In the genomic region with DNA sequence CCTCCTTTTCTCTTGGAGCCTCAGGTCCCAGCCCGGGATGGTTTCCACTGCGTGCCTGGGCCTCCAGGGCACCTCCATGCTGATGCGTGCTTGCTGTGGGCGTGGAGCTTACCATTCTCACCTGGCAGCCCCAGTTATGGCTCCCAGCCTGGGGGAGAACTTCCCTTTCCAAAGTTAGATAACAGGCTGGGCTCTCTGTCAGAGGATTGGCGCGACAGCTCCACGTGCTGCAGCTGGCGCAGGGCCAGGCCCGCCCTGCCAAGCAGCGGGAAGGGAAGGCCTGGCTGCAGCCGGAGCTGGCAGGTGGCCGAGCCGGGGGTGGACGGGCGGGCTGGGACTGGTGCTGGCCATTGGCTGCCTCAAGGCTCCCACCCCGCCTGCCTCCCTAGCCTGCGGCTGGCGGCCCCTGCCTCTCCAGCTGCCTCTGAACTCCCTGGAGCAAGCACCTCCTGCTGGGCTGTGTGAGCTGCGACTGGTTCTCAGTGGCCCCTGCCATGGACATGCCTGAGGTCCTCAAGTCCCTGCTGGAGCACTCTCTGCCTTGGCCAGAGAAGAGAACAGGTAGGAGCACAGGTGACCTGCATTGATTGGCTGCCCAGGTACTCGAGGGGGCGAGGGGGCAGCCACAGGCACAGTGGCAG, we compare ENCODE assay signal across 1 cellular context.
A peak's percentile ranks its signal among the peaks of the same experiment; 100 is the strongest.
TF ChIP-seq lines count a peak whose summit lies in the region.

No MANE protein-coding gene starts in this region.

TF ChIP-seq in HEK293, 187 proteins besides CTCF, POLR2A, EP300 and RAD21 (continued from another document):
- TF ChIP-seq REST (tag by site-specific recombination; IDR thresholded peaks at IDR 0.05) (no peak), ZNF24 (tag by site-specific recombination; IDR thresholded peaks at IDR 0.05) (no peak), ZFP69B (tag by site-specific recombination; IDR thresholded peaks at IDR 0.05) (no peak), ZXDB (tag by site-specific recombination; IDR thresholded peaks at IDR 0.05) (peak; percentile 87), KLF16 (tag by site-specific recombination; IDR thresholded peaks at IDR 0.05) (peak; percentile 78), ZEB2 (tag by site-specific recombination; IDR thresholded peaks at IDR 0.05) (peak; percentile 77), SP7 (tag by site-specific recombination; IDR thresholded peaks at IDR 0.05) (peak; percentile 85), EGR2 (tag by site-specific recombination; IDR thresholded peaks at IDR 0.05; ENCODE audit: low read depth) (peak; percentile 93), FEZF1 (tag by site-specific recombination; IDR thresholded peaks at IDR 0.05) (peak; percentile 37; the same call in 1 of the 2 replicates), ZNF626 (tag by site-specific recombination; IDR thresholded peaks at IDR 0.05) (no peak), ZNF561 (tag by site-specific recombination; IDR thresholded peaks at IDR 0.05; ENCODE audit: borderline replicate concordance) (peak; percentile 97), PRDM1 (tag by site-specific recombination; IDR thresholded peaks at IDR 0.05) (no peak; the same call in 1 of the 2 replicates), KLF7 (tag by site-specific recombination; IDR thresholded peaks at IDR 0.05; ENCODE audit: borderline replicate concordance) (peak; percentile 42; the same call in 1 of the 2 replicates), ZNF184 (tag by site-specific recombination; IDR thresholded peaks at IDR 0.05) (peak; percentile 85; the same call in 1 of the 2 replicates), OSR2 (tag by site-specific recombination; IDR thresholded peaks at IDR 0.05) (peak; percentile 80)
- TF ChIP-seq, protein P1, sequence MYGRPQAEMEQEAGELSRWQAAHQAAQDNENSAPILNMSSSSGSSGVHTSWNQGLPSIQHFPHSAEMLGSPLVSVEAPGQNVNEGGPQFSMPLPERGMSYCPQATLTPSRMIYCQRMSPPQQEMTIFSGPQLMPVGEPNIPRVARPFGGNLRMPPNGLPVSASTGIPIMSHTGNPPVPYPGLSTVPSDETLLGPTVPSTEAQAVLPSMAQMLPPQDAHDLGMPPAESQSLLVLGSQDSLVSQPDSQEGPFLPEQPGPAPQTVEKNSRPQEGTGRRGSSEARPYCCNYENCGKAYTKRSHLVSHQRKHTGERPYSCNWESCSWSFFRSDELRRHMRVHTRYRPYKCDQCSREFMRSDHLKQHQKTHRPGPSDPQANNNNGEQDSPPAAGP (tag by site-specific recombination; IDR thresholded peaks at IDR 0.05), result peak; percentile 89
- TF ChIP-seq, protein P2, sequence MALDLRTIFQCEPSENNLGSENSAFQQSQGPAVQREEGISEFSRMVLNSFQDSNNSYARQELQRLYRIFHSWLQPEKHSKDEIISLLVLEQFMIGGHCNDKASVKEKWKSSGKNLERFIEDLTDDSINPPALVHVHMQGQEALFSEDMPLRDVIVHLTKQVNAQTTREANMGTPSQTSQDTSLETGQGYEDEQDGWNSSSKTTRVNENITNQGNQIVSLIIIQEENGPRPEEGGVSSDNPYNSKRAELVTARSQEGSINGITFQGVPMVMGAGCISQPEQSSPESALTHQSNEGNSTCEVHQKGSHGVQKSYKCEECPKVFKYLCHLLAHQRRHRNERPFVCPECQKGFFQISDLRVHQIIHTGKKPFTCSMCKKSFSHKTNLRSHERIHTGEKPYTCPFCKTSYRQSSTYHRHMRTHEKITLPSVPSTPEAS (tag by site-specific recombination; IDR thresholded peaks at IDR 0.05), result no peak
- TF ChIP-seq, protein P3, sequence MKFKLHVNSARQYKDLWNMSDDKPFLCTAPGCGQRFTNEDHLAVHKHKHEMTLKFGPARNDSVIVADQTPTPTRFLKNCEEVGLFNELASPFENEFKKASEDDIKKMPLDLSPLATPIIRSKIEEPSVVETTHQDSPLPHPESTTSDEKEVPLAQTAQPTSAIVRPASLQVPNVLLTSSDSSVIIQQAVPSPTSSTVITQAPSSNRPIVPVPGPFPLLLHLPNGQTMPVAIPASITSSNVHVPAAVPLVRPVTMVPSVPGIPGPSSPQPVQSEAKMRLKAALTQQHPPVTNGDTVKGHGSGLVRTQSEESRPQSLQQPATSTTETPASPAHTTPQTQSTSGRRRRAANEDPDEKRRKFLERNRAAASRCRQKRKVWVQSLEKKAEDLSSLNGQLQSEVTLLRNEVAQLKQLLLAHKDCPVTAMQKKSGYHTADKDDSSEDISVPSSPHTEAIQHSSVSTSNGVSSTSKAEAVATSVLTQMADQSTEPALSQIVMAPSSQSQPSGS (tag by site-specific recombination; IDR thresholded peaks at IDR 0.05; ENCODE audit: low read depth), result no peak
